ENCODE assay signal across 12 cellular contexts in genomic region chr10:123156091-123156490, GRCh38. TPM values are rescaled to one million over a fixed set of nuclear protein-coding genes. Genes with fewer than 3 reads are reported as not detected.
A peak's percentile ranks its signal among the peaks of the same experiment; 100 is the strongest.
DNase-seq lines count a peak whose midpoint lies in the region; ATAC-seq and TF ChIP-seq lines count a peak whose summit lies in the region.
"Had no signal": no experiment of that assay in that cellular context is flagged by ENCODE, and none has a peak within 500 bp of the region (broad histone marks: within the 10 kb centered on the region; RNA-seq: fewer than 3 reads in every experiment).

No MANE protein-coding gene starts in this region.

- DNase-seq in activated T-cell treated with anti-CD3 and anti-CD28 coated beads, Interleukin-2, amount 50 U/mL, for 24 hours, result no peak
- no peak for DNase-seq in activated T-cell treated with anti-CD3 and anti-CD28 coated beads, Interleukin-2, amount 50 U/mL, for 48 hours
- DNase-seq in MM.1S (no peak), brain microvascular endothelial cell (peak; percentile 49), osteoblast (ENCODE audit: insufficient read length, low spot score, missing footprints) (peak; percentile 17), NCI-H187 (lab: John Stamatoyannopoulos, UW) (no peak), NCI-H2227 (lab: John Stamatoyannopoulos, UW; ENCODE audit: unreplicated experiment) (no peak)
- DNase-seq: activated CD4-positive, alpha-beta T cell treated with anti-CD3 and anti-CD28 coated beads for 1 hour; KG1 had no signal

- peak overlapping the region; percentile 99 for H3K4me3 Mint-ChIP-seq in activated T-cell treated with anti-CD3 and anti-CD28 coated beads, Interleukin-2, amount 50 U/mL, for 24 hours

- peaks cover 79% of the 10 kb centered on the region for H3K4me1 Mint-ChIP-seq in activated T-cell treated with anti-CD3 and anti-CD28 coated beads, Interleukin-2, amount 50 U/mL, for 24 hours (ENCODE audit: low read depth)

- peaks cover 14% of the 10 kb centered on the region for H3K27me3 Mint-ChIP-seq in activated T-cell treated with anti-CD3 and anti-CD28 coated beads, Interleukin-2, amount 50 U/mL, for 24 hours

- no peak overlapping the region; the same call in 1 of the 2 replicates for H3K9ac ChIP-seq in MM.1S (ENCODE audit: low read length)

- no peaks in the 10 kb centered on the region for H3K9me3 Mint-ChIP-seq in activated T-cell treated with anti-CD3 and anti-CD28 coated beads, Interleukin-2, amount 50 U/mL, for 24 hours

- H3K79me2 ChIP-seq in MM.1S (ENCODE audit: low read length) (peaks cover 69% of the 10 kb centered on the region), osteoblast (ENCODE audit: insufficient read depth, low read length) (peaks cover 69% of the 10 kb centered on the region)

- H3K36me3 Mint-ChIP-seq in activated T-cell treated with anti-CD3 and anti-CD28 coated beads, Interleukin-2, amount 50 U/mL, for 24 hours (ENCODE audit: low read depth), result peaks cover 69% of the 10 kb centered on the region

- H3K9me2 ChIP-seq in MM.1S (replicated peaks; ENCODE audit: insufficient read depth, low read length), result no peaks in the 10 kb centered on the region

- peaks cover 18% of the 10 kb centered on the region; the same call in 1 of the 2 replicates for H4K20me1 ChIP-seq in MM.1S (ENCODE audit: insufficient read depth, low read length)
- peaks cover 39% of the 10 kb centered on the region for H4K20me1 ChIP-seq in osteoblast (ENCODE audit: insufficient read depth, low read length)

- H3K4me2 ChIP-seq in MM.1S (ENCODE audit: low read depth, low read length) (peak overlapping the region; percentile 86), osteoblast (ENCODE audit: insufficient read depth, low read length) (peak overlapping the region; percentile 96)

- H3K27ac Mint-ChIP-seq in activated T-cell treated with anti-CD3 and anti-CD28 coated beads, Interleukin-2, amount 50 U/mL, for 24 hours, result peak overlapping the region; percentile 63

- H3K4me3 ChIP-seq in MM.1S (ENCODE audit: low read length) (peak overlapping the region; percentile 92), brain microvascular endothelial cell (ENCODE audit: low read depth, low read length) (peak overlapping the region; percentile 99), osteoblast (ENCODE audit: insufficient read depth, low read length) (peak overlapping the region; percentile 75)

- 0 out of 2 replicates have a peak, but pooled peaks cover 4% of the 10 kb centered on the region for H3F3A ChIP-seq in MM.1S (ENCODE audit: insufficient read depth, low read length)

- in situ Hi-C loops in brain microvascular endothelial cell (cut with HindIII; ENCODE audit: low pct_ligation_motif_present, low sequenced_read_pairs), result no loop called here

- H3K27me3 ChIP-seq in MM.1S (replicated peaks; ENCODE audit: insufficient read depth, low read length) (no peaks in the 10 kb centered on the region), brain microvascular endothelial cell (replicated peaks) (peaks cover 13% of the 10 kb centered on the region), osteoblast (ENCODE audit: insufficient read depth, low read length) (peaks cover 19% of the 10 kb centered on the region)

- TF ChIP-seq CTCF in MM.1S (IDR thresholded peaks at IDR 0.05; ENCODE audit: low read length) (no peak), brain microvascular endothelial cell (IDR thresholded peaks at IDR 0.05; ENCODE audit: low read depth, low read length, missing control alignments) (no peak), osteoblast (IDR thresholded peaks at IDR 0.05; ENCODE audit: extremely low read depth, low read depth, low read length) (no peak)

- ATAC-seq in HG03521 (IDR thresholded peaks at IDR 0.05; ENCODE audit: unreplicated experiment), result no peak
- ATAC-seq: sciatic nerve had no signal

- H3K9me3 ChIP-seq in MM.1S (replicated peaks; ENCODE audit: insufficient read depth, low read length) (no peaks in the 10 kb centered on the region), osteoblast (ENCODE audit: low read depth, low read length) (no peaks in the 10 kb centered on the region)

- H3K4me1 ChIP-seq in MM.1S (ENCODE audit: low read length) (peaks cover 39% of the 10 kb centered on the region), osteoblast (ENCODE audit: insufficient read depth, low read length) (peaks cover 38% of the 10 kb centered on the region)

- H3K36me3 ChIP-seq in MM.1S (replicated peaks; ENCODE audit: insufficient read depth, low read length) (peaks cover 23% of the 10 kb centered on the region; the same call in 1 of the 2 replicates), brain microvascular endothelial cell (replicated peaks) (peaks cover 28% of the 10 kb centered on the region), osteoblast (ENCODE audit: insufficient read depth, low read length) (peaks cover 35% of the 10 kb centered on the region)

- H2AFZ ChIP-seq in MM.1S (ENCODE audit: low read length), result no peak overlapping the region
- no peak overlapping the region for H2AFZ ChIP-seq in osteoblast (ENCODE audit: low read length)

- H3K27ac ChIP-seq in MM.1S (ENCODE audit: low read length) (no peak overlapping the region), brain microvascular endothelial cell (no peak overlapping the region), osteoblast (ENCODE audit: low read depth, low read length) (peak overlapping the region; percentile 51)

RNA-seq across cellular contexts. Expression of gene BUB3, which starts 1.9 kb away (rescaled TPM):
- 107 and 109 TPM in 2 replicates for total RNA-seq in osteoblast

RNA-seq across cellular contexts. Expression of gene HMX2, which starts 8.2 kb away (rescaled TPM):
- total RNA-seq in osteoblast, result not detected in 2 replicates
- total RNA-seq: dermis microvascular lymphatic vessel endothelial cell, sciatic nerve had no signal

RNA-seq across cellular contexts. Expression of gene HMX3, which starts 20.3 kb away (rescaled TPM):
- total RNA-seq in osteoblast, result not detected in 2 replicates
- total RNA-seq: dermis microvascular lymphatic vessel endothelial cell, sciatic nerve had no signal

Comparison
In these comparisons a context has a peak if more than half of its experiments do, and no peak if none do; other contexts are left out.
1. DNase-seq: peak in brain microvascular endothelial cell (single experiment) and osteoblast (single experiment); none in activated T-cell treated with anti-CD3 and anti-CD28 coated beads, Interleukin-2, amount 50 U/mL, for 24 hours (single experiment), activated T-cell treated with anti-CD3 and anti-CD28 coated beads, Interleukin-2, amount 50 U/mL, for 48 hours (0 of 2), MM.1S (single experiment), NCI-H187 (0 of 2) and NCI-H2227 (single experiment).
2. Peak in every context shown above with its lines, with median percentiles within 50 percentile points of each other: H3K4me3 ChIP-seq.